8 cellular contexts compared by ENCODE assay signal in the genomic region with DNA sequence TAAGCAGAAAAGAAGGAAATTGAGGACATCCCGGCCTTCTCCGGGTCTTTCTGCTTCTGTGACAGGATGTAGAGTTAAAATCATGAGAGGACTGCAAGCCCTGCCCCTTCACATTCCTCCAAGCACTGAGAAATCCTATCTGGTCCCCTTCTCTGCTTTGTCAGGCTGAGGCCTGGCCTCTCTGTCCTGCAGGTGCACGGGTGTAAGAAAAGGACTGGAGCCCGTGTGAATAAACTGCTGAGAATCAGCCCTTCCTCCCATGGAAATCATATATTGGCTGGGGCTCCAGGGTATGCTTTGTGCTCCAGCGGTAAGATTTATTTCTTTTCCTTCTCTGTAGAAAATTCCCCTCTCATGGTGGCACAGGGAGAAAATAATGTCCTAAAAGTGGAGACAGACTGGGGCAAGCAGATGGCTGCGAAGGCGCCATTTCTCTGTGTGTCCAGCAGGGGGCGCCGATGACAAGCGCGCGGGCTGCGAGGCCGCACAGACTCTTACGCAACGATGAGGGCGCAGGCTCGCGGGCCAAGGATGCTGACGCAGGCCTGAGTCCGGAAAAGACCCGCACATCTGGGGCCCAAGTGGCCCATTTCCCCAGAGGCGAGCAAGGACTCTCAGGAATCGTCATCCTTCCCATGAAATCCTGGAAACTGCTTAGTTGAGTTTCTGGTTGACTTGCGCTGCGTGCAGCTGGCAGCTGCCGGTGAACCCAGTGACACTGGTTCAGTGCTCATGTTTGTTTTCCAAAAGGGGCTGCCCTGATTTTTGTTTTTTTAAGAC.
DNase-seq lines count a peak whose midpoint lies in the region; ATAC-seq lines count a peak whose summit lies in the region.

No MANE protein-coding gene starts in this region.

- H3K4me3 Mint-ChIP-seq in CD4-positive, alpha-beta memory T cell: peak overlapping the region in 6 of 8 donors; percentile 7 to 68 (median 42)
- H3K4me3 Mint-ChIP-seq in activated CD4-positive, alpha-beta memory T cell treated with anti-CD3 and anti-CD28 coated beads, Interleukin-2, amount 10 ng/mL, durations not matched to agents 7 days and 5 days: no peak overlapping the region

- intact Hi-C loops in CD4-positive, alpha-beta memory T cell (cut with micrococcal nuclease): loop anchor here (1.0 to 5.0 kb wide), 5 partner anchors 345 to 1607 kb away; a partner anchor contains a TSS

- H3K27me3 ChIP-seq in CD4-positive, alpha-beta memory T cell (ENCODE audit: insufficient read depth, low read length): no peaks in the 10 kb centered on the region

- no peaks in the 10 kb centered on the region for H3K36me3 ChIP-seq in CD4-positive, alpha-beta memory T cell (ENCODE audit: insufficient read depth, low read length)

- CTCF ChIA-PET in CD4-positive, alpha-beta memory T cell (lab: Charles Lee; ENCODE audit: partially characterized antibody): interaction anchor here (0.7 to 3.7 kb wide), 12 partner anchors 10 to 1312 kb away, joined by 3 to 21 read pairs (median 4); no protein-coding TSS in a partner anchor
- CTCF ChIA-PET in activated CD4-positive, alpha-beta memory T cell treated with anti-CD3 and anti-CD28 coated beads, Interleukin-2, amount 10 ng/mL, durations not matched to agents 7 days and 5 days (lab: Charles Lee): interaction anchor here (0.7 to 1.1 kb wide), 3 partner anchors 8 to 429 kb away, joined by 3 read pairs; no protein-coding TSS in a partner anchor

- peak; percentile 51 to 72 (median 64) for DNase-seq in CD4-positive, alpha-beta memory T cell
- DNase-seq in NCI-H69 (lab: John Stamatoyannopoulos, UW) (peak; percentile 91), lung microvascular endothelial cell (ENCODE audit: low read depth in 2 of 2) (peak; percentile 78 to 86)
- DNase-seq in activated CD4-positive, alpha-beta memory T cell treated with anti-CD3 and anti-CD28 coated beads, Interleukin-2, amount 10 ng/mL, durations not matched to agents 7 days and 5 days: peak; percentile 75
- peak; percentile 59 for DNase-seq in effector CD4-positive, alpha-beta T cell
- peak; percentile 43 to 58 (median 53) for DNase-seq in stimulated activated CD4-positive, alpha-beta T cell treated with anti-CD3 and anti-CD28 coated beads, TNF-alpha, amount 100 ng/mL, for 4 hours (ENCODE audit: low read depth in 3 of 3)

- H3K9me3 Mint-ChIP-seq in CD4-positive, alpha-beta memory T cell: peaks cover 0 to 4% (median 0%) of the 10 kb centered on the region in 8 donors
- H3K9me3 Mint-ChIP-seq in activated CD4-positive, alpha-beta memory T cell treated with anti-CD3 and anti-CD28 coated beads, Interleukin-2, amount 10 ng/mL, durations not matched to agents 7 days and 5 days: peaks cover 8% of the 10 kb centered on the region

- peaks cover 5% of the 10 kb centered on the region for H3K4me1 ChIP-seq in CD4-positive, alpha-beta memory T cell (ENCODE audit: insufficient read depth, low read length)

- H3K27ac Mint-ChIP-seq in CD4-positive, alpha-beta memory T cell: peak overlapping the region in 2 of 7 donors; percentile 21 to 58
- H3K27ac Mint-ChIP-seq in activated CD4-positive, alpha-beta memory T cell treated with anti-CD3 and anti-CD28 coated beads, Interleukin-2, amount 10 ng/mL, durations not matched to agents 7 days and 5 days: no peak overlapping the region

- H3K27me3 Mint-ChIP-seq in CD4-positive, alpha-beta memory T cell: peaks cover 2% of the 10 kb centered on the region in 2 donors
- peaks cover 3% of the 10 kb centered on the region for H3K27me3 Mint-ChIP-seq in activated CD4-positive, alpha-beta memory T cell treated with anti-CD3 and anti-CD28 coated beads, Interleukin-2, amount 10 ng/mL, durations not matched to agents 7 days and 5 days

- POLR2A ChIA-PET in CD4-positive, alpha-beta memory T cell (lab: Charles Lee; ENCODE audit: partially characterized antibody): no interaction called here
- POLR2A ChIA-PET in activated CD4-positive, alpha-beta memory T cell treated with anti-CD3 and anti-CD28 coated beads, Interleukin-2, amount 10 ng/mL, durations not matched to agents 7 days and 5 days (lab: Charles Lee): no interaction called here

- H3K27ac ChIP-seq in CD4-positive, alpha-beta memory T cell (ENCODE audit: low read depth, low read length): no peak overlapping the region

- ATAC-seq in GM19455 (IDR thresholded peaks at IDR 0.05; ENCODE audit: unreplicated experiment) (peak; percentile 98), HG03565 (IDR thresholded peaks at IDR 0.05; ENCODE audit: unreplicated experiment) (peak; percentile 87)

- peaks cover 0 to 3% (median under 1%) of the 10 kb centered on the region in 4 donors for H3K4me1 Mint-ChIP-seq in CD4-positive, alpha-beta memory T cell
- H3K4me1 Mint-ChIP-seq in activated CD4-positive, alpha-beta memory T cell treated with anti-CD3 and anti-CD28 coated beads, Interleukin-2, amount 10 ng/mL, durations not matched to agents 7 days and 5 days: peaks cover 19% of the 10 kb centered on the region

- H3K9me3 ChIP-seq in CD4-positive, alpha-beta memory T cell (ENCODE audit: control insufficient read depth in 1 of 2, low read length in 2 of 2): no peaks in the 10 kb centered on the region

- no peaks in the 10 kb centered on the region for H3K36me3 Mint-ChIP-seq in CD4-positive, alpha-beta memory T cell
- H3K36me3 Mint-ChIP-seq in activated CD4-positive, alpha-beta memory T cell treated with anti-CD3 and anti-CD28 coated beads, Interleukin-2, amount 10 ng/mL, durations not matched to agents 7 days and 5 days (ENCODE audit: low read depth): no peaks in the 10 kb centered on the region

- peak overlapping the region in 1 of 2 donors; percentile 46 for H3K4me3 ChIP-seq in CD4-positive, alpha-beta memory T cell (ENCODE audit: low read length in 2 of 2)
